Comparison of ENCODE assay signal across 8 cellular contexts in the genomic region with DNA sequence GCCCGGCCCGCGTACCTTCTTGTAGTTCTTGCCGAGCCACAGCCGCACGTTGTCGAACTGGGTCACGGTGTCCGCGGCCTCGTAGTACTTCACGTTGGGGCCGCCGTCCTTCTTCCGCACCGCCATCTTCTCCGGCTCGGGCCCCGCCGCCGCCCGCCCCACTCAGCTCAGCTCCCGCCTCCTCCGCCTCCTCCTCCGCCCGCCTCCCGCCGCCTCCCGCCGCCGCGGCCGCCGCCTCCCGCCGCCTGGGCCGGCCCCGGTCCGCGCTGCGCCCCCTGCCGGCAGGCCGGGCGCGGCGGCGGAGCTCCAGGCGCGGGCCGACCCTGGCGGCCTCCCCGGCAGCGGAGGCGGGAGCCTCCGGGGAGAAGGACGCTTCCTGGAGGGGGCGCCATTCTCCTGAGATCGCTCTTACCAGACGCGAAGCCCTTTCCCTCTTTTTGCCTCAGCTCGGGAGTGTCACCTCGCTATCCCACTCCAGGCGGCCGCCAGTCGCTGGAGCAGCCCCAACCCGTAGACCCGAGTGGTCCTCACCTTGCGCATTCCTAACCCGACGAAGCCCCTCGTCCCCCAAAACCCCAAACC. TPM values are rescaled to one million over a fixed set of nuclear protein-coding genes. Genes with fewer than 3 reads are reported as not detected.
DNase-seq lines count a peak whose midpoint lies in the region; ATAC-seq and TF ChIP-seq lines count a peak whose summit lies in the region.

SMARCC2 (minus strand) TSS at position 148 of the 582 bp plus-strand sequence; CDS start at position 126, 22 bp downstream.

- H2AFZ ChIP-seq in DND-41 (ENCODE audit: low read depth, low read length) = peak within 1 kb of the TSS; percentile 99
- H2AFZ ChIP-seq in GM23248 = peak within 1 kb of the TSS; percentile 100
- H2AFZ ChIP-seq in Loucy (ENCODE audit: low read length) = peak within 1 kb of the TSS; percentile 82
- peak within 1 kb of the TSS; percentile 100 for H2AFZ ChIP-seq in neuron (ENCODE audit: low read depth, low read length)

- H3K27me3 ChIP-seq in DND-41 (ENCODE audit: insufficient read depth, low read length, poor library complexity) (no peaks in the 10 kb centered on the region), GM23248 (replicated peaks; ENCODE audit: insufficient read depth) (no peaks in the 10 kb centered on the region), Loucy (ENCODE audit: insufficient read depth, low read length, poor library complexity, severe bottlenecking) (no peaks in the 10 kb centered on the region), neuron (ENCODE audit: insufficient read depth, low read length) (no peaks in the 10 kb centered on the region)

- 1% methylated on average over 28 to 52 of the region's 71 CpGs for WGBS in GM23248 (ENCODE audit: low coverage in 1 of 2, low lambda C conversion rate in 2 of 2, missing lambda C conversion rate in 2 of 2), 2 experiments

- DNase-seq in DND-41 (peak; percentile 90), GM23248 (peak; percentile 95), SIG-M5 (lab: John Stamatoyannopoulos, UW) (peak; percentile 36), foreskin melanocyte (peak; percentile 75), stromal cell of bone marrow (ENCODE audit: low read depth) (peak; percentile 78)
- DNase-seq in activated gamma-delta T cell treated with anti-CD3 and anti-CD28 coated beads, Interleukin-2, amount 50 U/mL, for 16 hours (ENCODE audit: low read depth) = peak; percentile 73

- in situ Hi-C loops in GM23248 (cut with MboI) = no loop called here

- H3K27ac ChIP-seq in DND-41 (ENCODE audit: low read length) (peak within 1 kb of the TSS; percentile 95), GM23248 (peak within 1 kb of the TSS; percentile 64)

- H4K20me1 ChIP-seq in DND-41 (ENCODE audit: insufficient read depth, low read length) = peaks cover 13% of the 10 kb centered on the region
- H4K20me1 ChIP-seq in GM23248 (ENCODE audit: insufficient read depth) = no peaks in the 10 kb centered on the region
- peaks cover 30% of the 10 kb centered on the region for H4K20me1 ChIP-seq in Loucy (ENCODE audit: insufficient read depth, low read length, poor library complexity, severe bottlenecking)

- peak within 1 kb of the TSS; percentile 93 for H3K4me2 ChIP-seq in DND-41 (ENCODE audit: insufficient read depth, low read length)
- H3K4me2 ChIP-seq in GM23248 (ENCODE audit: unreplicated experiment) = peak within 1 kb of the TSS; percentile 100
- peak within 1 kb of the TSS; percentile 92 for H3K4me2 ChIP-seq in Loucy (ENCODE audit: low read depth, low read length, poor library complexity, severe bottlenecking)

- H3K4me1 ChIP-seq in DND-41 (ENCODE audit: insufficient read depth, low read length) (peaks cover 49% of the 10 kb centered on the region), GM23248 (ENCODE audit: insufficient read depth) (peaks cover 11% of the 10 kb centered on the region; the same call in 1 of the 2 replicates), Loucy (ENCODE audit: insufficient read depth, low read length, poor library complexity, severe bottlenecking) (peaks cover 25% of the 10 kb centered on the region), neuron (ENCODE audit: insufficient read depth, low read length) (peaks cover 17% of the 10 kb centered on the region)

- H3K36me3 ChIP-seq in DND-41 (ENCODE audit: insufficient read depth, low read length) (peaks cover 35% of the 10 kb centered on the region), GM23248 (ENCODE audit: low read depth) (peaks cover 13% of the 10 kb centered on the region), Loucy (ENCODE audit: insufficient read depth, low read length) (peaks cover 14% of the 10 kb centered on the region), neuron (ENCODE audit: insufficient read depth, low read length) (peaks cover 21% of the 10 kb centered on the region)

- no peaks in the 10 kb centered on the region for H3K9me3 ChIP-seq in DND-41 (ENCODE audit: insufficient read depth, low read length, severe bottlenecking)
- H3K9me3 ChIP-seq in GM23248 (ENCODE audit: low read depth) = no peaks in the 10 kb centered on the region
- H3K9me3 ChIP-seq in Loucy (ENCODE audit: insufficient read depth, low read depth, low read length) = no peaks in the 10 kb centered on the region
- H3K9me3 ChIP-seq in neuron (ENCODE audit: low read length) = no peaks in the 10 kb centered on the region

- peaks cover 59% of the 10 kb centered on the region for H3K79me2 ChIP-seq in DND-41 (ENCODE audit: insufficient read depth, low read length)
- H3K79me2 ChIP-seq in GM23248 (ENCODE audit: insufficient read depth) = peaks cover 49% of the 10 kb centered on the region
- peaks cover 49% of the 10 kb centered on the region for H3K79me2 ChIP-seq in Loucy (ENCODE audit: insufficient read depth, low read length)

- H3K9me2 ChIP-seq in GM23248 (ENCODE audit: insufficient read depth) = no peaks in the 10 kb centered on the region
- H3K9me2 ChIP-seq in Loucy (replicated peaks; ENCODE audit: low read depth, low read length) = no peaks in the 10 kb centered on the region

- peak within 1 kb of the TSS; percentile 94 to 95 for H3K4me3 ChIP-seq in DND-41 (ENCODE audit: low read depth in 1 of 2, low read length in 2 of 2)
- H3K4me3 ChIP-seq in GM23248 = peak within 1 kb of the TSS; percentile 100
- peak within 1 kb of the TSS; percentile 96 for H3K4me3 ChIP-seq in Loucy (ENCODE audit: low read length, poor library complexity, severe bottlenecking)
- H3K4me3 ChIP-seq in neuron (ENCODE audit: low read length) = peak within 1 kb of the TSS; percentile 91

- peak; percentile 78 for ATAC-seq in DND-41 (ENCODE audit: insufficient read depth, low read depth)

- peaks cover 9% of the 10 kb centered on the region; the same call in 1 of the 2 replicates for H3F3A ChIP-seq in GM23248 (ENCODE audit: insufficient read depth)
- H3F3A ChIP-seq in Loucy (ENCODE audit: low read depth) = no peaks in the 10 kb centered on the region

- TF ChIP-seq CTCF in DND-41 (IDR thresholded peaks at IDR 0.05; ENCODE audit: borderline replicate concordance, extremely low read depth, low read length, poor library complexity, severe bottlenecking) = peak; percentile 87
- peak; percentile 64 for TF ChIP-seq CTCF in Loucy (conservative IDR thresholded peaks at IDR 0.05; ENCODE audit: low read length)

- H3K9ac ChIP-seq in DND-41 (ENCODE audit: low read depth, low read length) = peak within 1 kb of the TSS; percentile 79
- H3K9ac ChIP-seq in GM23248 = peak within 1 kb of the TSS; percentile 83
- peak within 1 kb of the TSS; percentile 95 for H3K9ac ChIP-seq in Loucy (ENCODE audit: low read depth, low read length, poor library complexity, severe bottlenecking)

RNA-seq across cellular contexts. Expression of gene SMARCC2, which starts in this region (rescaled TPM):
- total RNA-seq in GM23248 (2014; rRNA removed; shearing (Covaris generic)) = 23.4 and 34.0 TPM in 2 replicates
- polyA plus RNA-seq in GM23248 (2016; fragmentation: Nextera tagmentation; extraction: Ambion mirVana) = 64.3 and 66.9 TPM in 2 replicates

Comparison
In these comparisons a context has a peak if more than half of its experiments do, and no peak if none do; other contexts are left out.
1. Peak in every context shown above with its lines: DNase-seq, ATAC-seq, H3K4me3 ChIP-seq and H3K27ac ChIP-seq.
2. DNase-seq: peak in every context shown above with its lines; median percentile 95 in GM23248; 90 in DND-41; 78 in stromal cell of bone marrow; 75 in foreskin melanocyte; 73 in activated gamma-delta T cell treated with anti-CD3 and anti-CD28 coated beads, Interleukin-2, amount 50 U/mL, for 16 hours; 36 in SIG-M5.